12 cellular contexts compared by ENCODE assay signal in the genomic region with DNA sequence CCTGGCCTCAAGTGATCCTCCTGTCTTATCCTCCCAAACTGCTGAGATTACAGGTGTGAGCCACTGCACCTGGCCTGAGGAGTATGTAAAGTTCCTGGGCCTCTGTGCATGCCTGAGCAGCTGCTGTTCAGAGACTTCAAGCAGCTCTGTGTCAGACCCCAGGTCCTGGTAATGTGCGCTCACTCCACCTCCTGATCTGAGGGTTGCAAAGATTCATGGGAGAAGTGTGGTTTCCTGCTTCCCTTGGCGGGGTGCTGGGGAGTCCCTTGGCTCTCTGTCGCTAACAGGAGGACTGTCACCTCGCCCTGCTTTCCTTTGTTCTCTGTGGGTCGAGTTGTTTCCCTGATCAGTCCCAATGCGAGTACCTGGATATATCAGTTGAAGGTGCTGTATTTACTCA. TPM values are rescaled to one million over a fixed set of nuclear protein-coding genes. Genes with fewer than 3 reads are reported as not detected.
DNase-seq lines count a peak whose midpoint lies in the region; TF ChIP-seq lines count a peak whose summit lies in the region.
"Had no signal": no experiment of that assay in that cellular context is flagged by ENCODE, and none has a peak within 500 bp of the region (broad histone marks: within the 10 kb centered on the region; RNA-seq: fewer than 3 reads in every experiment).

No MANE protein-coding gene starts in this region.

- no peak overlapping the region for H3K4me3 ChIP-seq in stomach
- H3K4me3 ChIP-seq: esophagus squamous epithelium, ovary, tibial artery had no signal

- TF ChIP-seq EP300 in stomach (IDR thresholded peaks at IDR 0.05), result no peak

- intact Hi-C loops in stomach (cut with DNase I; ENCODE audit: low total_unique reads), result no loop called here

- no peaks in the 10 kb centered on the region for H3K27me3 ChIP-seq in stomach
- H3K27me3 ChIP-seq: esophagus squamous epithelium, ovary, tibial artery had no signal

- H3K9me3 ChIP-seq in stomach, result peaks cover 3 to 41% (median 27%) of the 10 kb centered on the region in 4 donors
- H3K9me3 ChIP-seq: ovary had no signal

- WGBS in stomach, 5 donors, result 55 to 76% (median 62%) methylated on average over 6 of the region's 6 CpGs

- H3K36me3 ChIP-seq in stomach, result no peaks in the 10 kb centered on the region
- H3K36me3 ChIP-seq: esophagus squamous epithelium, ovary, tibial artery had no signal

- H3K4me1 ChIP-seq in stomach, result no peaks in the 10 kb centered on the region
- H3K4me1 ChIP-seq: esophagus squamous epithelium, tibial artery had no signal

- DNase-seq in Kasumi-1 (lab: John Stamatoyannopoulos, UW) (peak; percentile 5 to 6), NCI-H1694 (lab: John Stamatoyannopoulos, UW) (no peak), NCI-H2029 (lab: John Stamatoyannopoulos, UW) (no peak), stomach (no peak), DMS 273 (lab: John Stamatoyannopoulos, UW; ENCODE audit: unreplicated experiment) (no peak)
- DNase-seq in activated CD8-positive, alpha-beta memory T cell treated with anti-CD3 and anti-CD28 coated beads for 24 hours, result peak; percentile 74
- peak; percentile 89 for DNase-seq in central memory CD4-positive, alpha-beta T cell
- peak; percentile 20 to 38 for DNase-seq in stimulated activated CD8-positive, alpha-beta memory T cell treated with anti-CD3 and anti-CD28 coated beads, Interleukin-2, amount 100 ng/mL, for 1 hour (ENCODE audit: low read depth in 2 of 2)
- DNase-seq: esophagus squamous epithelium, NCI-H1417 treated with DMSO at 0.1 percent for 48 hours, ovary, tibial artery had no signal

- no peak for TF ChIP-seq CTCF in stomach (IDR thresholded peaks at IDR 0.05)

- H3K27ac ChIP-seq in stomach, result no peak overlapping the region
- H3K27ac ChIP-seq: esophagus squamous epithelium, ovary, tibial artery had no signal

- no peak for TF ChIP-seq POLR2A in stomach (IDR thresholded peaks at IDR 0.05)

RNA-seq across cellular contexts. Expression of a gene that starts 8.6 kb away (rescaled TPM):
- not detected for total RNA-seq in stomach
- polyA plus RNA-seq in stomach, result 1 to 10 TPM in 1 of 3 donors, not detected in 2; 9.7 TPM
- total RNA-seq: ovary had no signal
- polyA plus RNA-seq: ovary had no signal

RNA-seq across cellular contexts. Expression of a gene that starts 18.8 kb away (rescaled TPM):
- not detected for total RNA-seq in stomach
- polyA plus RNA-seq in stomach, result 1 to 10 TPM in 1 of 3 donors, not detected in 2; 1.1 TPM
- total RNA-seq: ovary had no signal
- polyA plus RNA-seq: ovary had no signal

RNA-seq across cellular contexts. Expression of a gene that starts 56.0 kb away (rescaled TPM):
- not detected for total RNA-seq in stomach
- not detected for polyA plus RNA-seq in stomach
- total RNA-seq: ovary had no signal
- polyA plus RNA-seq: ovary had no signal

Comparison
In these comparisons a context has a peak if more than half of its experiments do, and no peak if none do; other contexts are left out.
1. DNase-seq: peak in Kasumi-1 (2 of 2), activated CD8-positive, alpha-beta memory T cell treated with anti-CD3 and anti-CD28 coated beads for 24 hours (single experiment), central memory CD4-positive, alpha-beta T cell (single experiment) and stimulated activated CD8-positive, alpha-beta memory T cell treated with anti-CD3 and anti-CD28 coated beads, Interleukin-2, amount 100 ng/mL, for 1 hour (2 of 2); none in NCI-H1694 (single experiment), NCI-H2029 (single experiment), stomach (single experiment) and DMS 273 (single experiment).